1 cellular context compared by ENCODE assay signal in the genomic region with DNA sequence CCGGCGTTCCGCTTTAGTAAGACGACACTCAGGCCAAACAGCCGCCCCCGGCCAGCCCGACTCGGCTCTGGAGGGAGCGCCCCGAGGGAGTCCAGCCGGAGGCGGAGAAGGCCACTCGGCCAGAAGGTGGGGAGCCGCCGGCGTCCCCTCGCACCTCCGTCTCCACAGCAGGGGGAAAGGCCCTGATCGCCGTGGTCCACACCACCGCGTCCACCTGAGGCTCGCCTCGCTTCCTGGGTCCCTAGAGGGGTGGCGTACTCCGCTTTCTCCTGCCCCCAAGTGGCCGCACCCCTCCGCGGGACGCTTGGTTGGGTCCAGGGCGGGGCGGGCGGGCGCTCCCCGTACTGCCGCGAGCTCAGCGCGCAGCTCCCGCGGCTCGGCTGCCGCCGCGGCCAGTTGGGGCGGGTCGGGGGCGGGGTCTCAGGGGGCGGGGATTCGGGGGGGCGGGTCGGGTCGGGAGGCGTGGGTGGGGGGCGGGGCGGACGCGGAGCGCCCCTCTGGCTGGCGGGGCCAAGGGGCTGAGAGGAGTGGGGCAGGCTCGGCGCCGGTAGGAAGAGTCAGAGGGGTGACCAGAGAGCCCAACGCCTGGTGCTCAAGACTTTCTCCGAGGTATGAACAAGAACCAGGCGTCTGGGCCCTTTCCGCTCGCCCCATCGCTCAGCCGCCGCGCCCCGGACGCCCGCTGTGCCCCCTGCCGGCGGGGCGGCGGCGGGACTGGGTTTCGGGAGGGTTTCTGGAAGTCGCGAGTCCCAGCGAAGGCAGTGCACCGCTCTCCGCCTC.
A peak's percentile ranks its signal among the peaks of the same experiment; 100 is the strongest.
TF ChIP-seq lines count a peak whose summit lies in the region.

A gene (plus strand): TSS at position 523 of the 780 bp plus-strand sequence. CDS start 37,927 bp downstream, outside the sequence.

TF ChIP-seq in K562, 482 proteins besides CTCF, POLR2A, EP300 and RAD21 (continued from another document):
- TF ChIP-seq, protein P1, sequence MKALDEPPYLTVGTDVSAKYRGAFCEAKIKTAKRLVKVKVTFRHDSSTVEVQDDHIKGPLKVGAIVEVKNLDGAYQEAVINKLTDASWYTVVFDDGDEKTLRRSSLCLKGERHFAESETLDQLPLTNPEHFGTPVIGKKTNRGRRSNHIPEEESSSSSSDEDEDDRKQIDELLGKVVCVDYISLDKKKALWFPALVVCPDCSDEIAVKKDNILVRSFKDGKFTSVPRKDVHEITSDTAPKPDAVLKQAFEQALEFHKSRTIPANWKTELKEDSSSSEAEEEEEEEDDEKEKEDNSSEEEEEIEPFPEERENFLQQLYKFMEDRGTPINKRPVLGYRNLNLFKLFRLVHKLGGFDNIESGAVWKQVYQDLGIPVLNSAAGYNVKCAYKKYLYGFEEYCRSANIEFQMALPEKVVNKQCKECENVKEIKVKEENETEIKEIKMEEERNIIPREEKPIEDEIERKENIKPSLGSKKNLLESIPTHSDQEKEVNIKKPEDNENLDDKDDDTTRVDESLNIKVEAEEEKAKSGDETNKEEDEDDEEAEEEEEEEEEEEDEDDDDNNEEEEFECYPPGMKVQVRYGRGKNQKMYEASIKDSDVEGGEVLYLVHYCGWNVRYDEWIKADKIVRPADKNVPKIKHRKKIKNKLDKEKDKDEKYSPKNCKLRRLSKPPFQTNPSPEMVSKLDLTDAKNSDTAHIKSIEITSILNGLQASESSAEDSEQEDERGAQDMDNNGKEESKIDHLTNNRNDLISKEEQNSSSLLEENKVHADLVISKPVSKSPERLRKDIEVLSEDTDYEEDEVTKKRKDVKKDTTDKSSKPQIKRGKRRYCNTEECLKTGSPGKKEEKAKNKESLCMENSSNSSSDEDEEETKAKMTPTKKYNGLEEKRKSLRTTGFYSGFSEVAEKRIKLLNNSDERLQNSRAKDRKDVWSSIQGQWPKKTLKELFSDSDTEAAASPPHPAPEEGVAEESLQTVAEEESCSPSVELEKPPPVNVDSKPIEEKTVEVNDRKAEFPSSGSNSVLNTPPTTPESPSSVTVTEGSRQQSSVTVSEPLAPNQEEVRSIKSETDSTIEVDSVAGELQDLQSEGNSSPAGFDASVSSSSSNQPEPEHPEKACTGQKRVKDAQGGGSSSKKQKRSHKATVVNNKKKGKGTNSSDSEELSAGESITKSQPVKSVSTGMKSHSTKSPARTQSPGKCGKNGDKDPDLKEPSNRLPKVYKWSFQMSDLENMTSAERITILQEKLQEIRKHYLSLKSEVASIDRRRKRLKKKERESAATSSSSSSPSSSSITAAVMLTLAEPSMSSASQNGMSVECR (CRISPR knock-in tag; IDR thresholded peaks at IDR 0.05), result peak; percentile 34; the same call in 1 of the 2 replicates
- TF ChIP-seq RBM22 (IDR thresholded peaks at IDR 0.05; ENCODE audit: low read depth, low read length, poor library complexity, severe bottlenecking) (no peak), CXXC5 (CRISPR knock-in tag; IDR thresholded peaks at IDR 0.05) (peak; percentile 19), ZFX (CRISPR knock-in tag; IDR thresholded peaks at IDR 0.05) (peak; percentile 71), MAZ (CRISPR knock-in tag; conservative IDR thresholded peaks at IDR 0.05 in 1 of 2, IDR thresholded peaks at IDR 0.05 in 1 of 2) (peak; percentile 51 to 62; a peak in 2 of 4 replicates), ZNF699 (CRISPR knock-in tag; IDR thresholded peaks at IDR 0.05; ENCODE audit: insufficient replicate concordance) (no peak), BHLHE40 (IDR thresholded peaks at IDR 0.05; ENCODE audit: low read length) (peak; percentile 85), CHD2 (IDR thresholded peaks at IDR 0.05; ENCODE audit: low read depth, low read length) (peak; percentile 27; the same call in 1 of the 2 replicates), MBD2 (IDR thresholded peaks at IDR 0.05; ENCODE audit: borderline replicate concordance, low read depth) (peak; percentile 88), THRAP3 (IDR thresholded peaks at IDR 0.05; ENCODE audit: borderline replicate concordance) (no peak)
- TF ChIP-seq, protein P2, sequence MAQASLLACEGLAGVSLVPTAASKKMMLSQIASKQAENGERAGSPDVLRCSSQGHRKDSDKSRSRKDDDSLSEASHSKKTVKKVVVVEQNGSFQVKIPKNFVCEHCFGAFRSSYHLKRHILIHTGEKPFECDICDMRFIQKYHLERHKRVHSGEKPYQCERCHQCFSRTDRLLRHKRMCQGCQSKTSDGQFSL (CRISPR knock-in tag; IDR thresholded peaks at IDR 0.05), result no peak
- TF ChIP-seq, protein P2 (tag; IDR thresholded peaks at IDR 0.05), result no peak
- TF ChIP-seq, protein P3, sequence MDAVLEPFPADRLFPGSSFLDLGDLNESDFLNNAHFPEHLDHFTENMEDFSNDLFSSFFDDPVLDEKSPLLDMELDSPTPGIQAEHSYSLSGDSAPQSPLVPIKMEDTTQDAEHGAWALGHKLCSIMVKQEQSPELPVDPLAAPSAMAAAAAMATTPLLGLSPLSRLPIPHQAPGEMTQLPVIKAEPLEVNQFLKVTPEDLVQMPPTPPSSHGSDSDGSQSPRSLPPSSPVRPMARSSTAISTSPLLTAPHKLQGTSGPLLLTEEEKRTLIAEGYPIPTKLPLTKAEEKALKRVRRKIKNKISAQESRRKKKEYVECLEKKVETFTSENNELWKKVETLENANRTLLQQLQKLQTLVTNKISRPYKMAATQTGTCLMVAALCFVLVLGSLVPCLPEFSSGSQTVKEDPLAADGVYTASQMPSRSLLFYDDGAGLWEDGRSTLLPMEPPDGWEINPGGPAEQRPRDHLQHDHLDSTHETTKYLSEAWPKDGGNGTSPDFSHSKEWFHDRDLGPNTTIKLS (IDR thresholded peaks at IDR 0.05; ENCODE audit: borderline replicate concordance, low read depth), result no peak
- TF ChIP-seq, protein P4, sequence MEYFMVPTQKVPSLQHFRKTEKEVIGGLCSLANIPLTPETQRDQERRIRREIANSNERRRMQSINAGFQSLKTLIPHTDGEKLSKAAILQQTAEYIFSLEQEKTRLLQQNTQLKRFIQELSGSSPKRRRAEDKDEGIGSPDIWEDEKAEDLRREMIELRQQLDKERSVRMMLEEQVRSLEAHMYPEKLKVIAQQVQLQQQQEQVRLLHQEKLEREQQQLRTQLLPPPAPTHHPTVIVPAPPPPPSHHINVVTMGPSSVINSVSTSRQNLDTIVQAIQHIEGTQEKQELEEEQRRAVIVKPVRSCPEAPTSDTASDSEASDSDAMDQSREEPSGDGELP (CRISPR knock-in tag; IDR thresholded peaks at IDR 0.05; ENCODE audit: borderline replicate concordance), result 0 out of 2 replicates have a peak, but pooled peaks have one; percentile 12
- TF ChIP-seq, protein P5, sequence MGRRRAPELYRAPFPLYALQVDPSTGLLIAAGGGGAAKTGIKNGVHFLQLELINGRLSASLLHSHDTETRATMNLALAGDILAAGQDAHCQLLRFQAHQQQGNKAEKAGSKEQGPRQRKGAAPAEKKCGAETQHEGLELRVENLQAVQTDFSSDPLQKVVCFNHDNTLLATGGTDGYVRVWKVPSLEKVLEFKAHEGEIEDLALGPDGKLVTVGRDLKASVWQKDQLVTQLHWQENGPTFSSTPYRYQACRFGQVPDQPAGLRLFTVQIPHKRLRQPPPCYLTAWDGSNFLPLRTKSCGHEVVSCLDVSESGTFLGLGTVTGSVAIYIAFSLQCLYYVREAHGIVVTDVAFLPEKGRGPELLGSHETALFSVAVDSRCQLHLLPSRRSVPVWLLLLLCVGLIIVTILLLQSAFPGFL (CRISPR knock-in tag; IDR thresholded peaks at IDR 0.05), result no peak
